Comparison of ENCODE assay signal across 10 cellular contexts in genomic region chr5:103894882-103895281, GRCh38.
DNase-seq lines count a peak whose midpoint lies in the region; ATAC-seq and TF ChIP-seq lines count a peak whose summit lies in the region.
"Had no signal": no experiment of that assay in that cellular context is flagged by ENCODE, and none has a peak within 500 bp of the region (broad histone marks: within the 10 kb centered on the region; RNA-seq: fewer than 3 reads in every experiment).

No MANE protein-coding gene starts in this region.

- intact Hi-C loops in natural killer cell (cut with micrococcal nuclease) = no loop called here

- H3K9me3 Mint-ChIP-seq in activated naive CD8-positive, alpha-beta T cell treated with anti-CD3 and anti-CD28 coated beads for 36 hours = peaks cover 3% of the 10 kb centered on the region
- peaks cover 7 to 14% of the 10 kb centered on the region in 2 donors for H3K9me3 Mint-ChIP-seq in natural killer cell

- no peak overlapping the region for H3K4me3 ChIP-seq in HFF-Myc (replicated peaks; ENCODE audit: low read depth, low read length)

- H3K4me3 Mint-ChIP-seq in activated naive CD8-positive, alpha-beta T cell treated with anti-CD3 and anti-CD28 coated beads for 36 hours = no peak overlapping the region
- no peak overlapping the region for H3K4me3 Mint-ChIP-seq in natural killer cell
- H3K4me3 Mint-ChIP-seq: stimulated activated naive CD8-positive, alpha-beta T cell treated with anti-CD3 and anti-CD28 coated beads, Interleukin-15, Interleukin-2, amounts not matched to agents 100 ng/mL and 50 ng/mL, for 24 hours had no signal

- no peaks in the 10 kb centered on the region for H3K36me3 Mint-ChIP-seq in activated naive CD8-positive, alpha-beta T cell treated with anti-CD3 and anti-CD28 coated beads for 36 hours
- H3K36me3 Mint-ChIP-seq in natural killer cell = no peaks in the 10 kb centered on the region

- H3K4me1 Mint-ChIP-seq in activated naive CD8-positive, alpha-beta T cell treated with anti-CD3 and anti-CD28 coated beads for 36 hours = no peaks in the 10 kb centered on the region
- H3K4me1 Mint-ChIP-seq in natural killer cell = no peaks in the 10 kb centered on the region

- DNase-seq in A172 (ENCODE audit: low spot score) (peak; percentile 62), HFF-Myc (ENCODE audit: extremely low read depth, low read depth) (peak; percentile 9), amygdala (lab: John Stamatoyannopoulos, UW) (peak in 33 of 56 donors; percentile 1 to 68 (median 29)), iris pigment epithelial cell (ENCODE audit: low read depth) (peak; percentile 3), natural killer cell (no peak)
- DNase-seq in activated naive CD8-positive, alpha-beta T cell treated with anti-CD3 and anti-CD28 coated beads for 36 hours = no peak
- DNase-seq: ACHN had no signal

- H3K27me3 Mint-ChIP-seq in activated naive CD8-positive, alpha-beta T cell treated with anti-CD3 and anti-CD28 coated beads for 36 hours = no peaks in the 10 kb centered on the region
- no peaks in the 10 kb centered on the region for H3K27me3 Mint-ChIP-seq in natural killer cell (ENCODE audit: low read depth in 2 of 2)
- H3K27me3 Mint-ChIP-seq: stimulated activated naive CD8-positive, alpha-beta T cell treated with anti-CD3 and anti-CD28 coated beads, Interleukin-15, Interleukin-2, amounts not matched to agents 100 ng/mL and 50 ng/mL, for 24 hours had no signal

- TF ChIP-seq CTCF in HFF-Myc (IDR thresholded peaks at IDR 0.05; ENCODE audit: low read depth, low read length, missing control alignments) = no peak
- TF ChIP-seq CTCF in natural killer cell (IDR thresholded peaks at IDR 0.05) = no peak

- H3K27ac Mint-ChIP-seq in activated naive CD8-positive, alpha-beta T cell treated with anti-CD3 and anti-CD28 coated beads for 36 hours = no peak overlapping the region
- H3K27ac Mint-ChIP-seq in natural killer cell = no peak overlapping the region
- H3K27ac Mint-ChIP-seq: stimulated activated naive CD8-positive, alpha-beta T cell treated with anti-CD3 and anti-CD28 coated beads, Interleukin-15, Interleukin-2, amounts not matched to agents 100 ng/mL and 50 ng/mL, for 24 hours had no signal

- ATAC-seq in GM19455 (IDR thresholded peaks at IDR 0.05; ENCODE audit: unreplicated experiment) (no peak), HG02870 (IDR thresholded peaks at IDR 0.05; ENCODE audit: unreplicated experiment) (no peak), natural killer cell (no peak)

Comparison
In these comparisons a context has a peak if more than half of its experiments do, and no peak if none do; other contexts are left out.
1. DNase-seq: peak in A172 (single experiment), HFF-Myc (single experiment), amygdala (33 of 56) and iris pigment epithelial cell (single experiment); none in activated naive CD8-positive, alpha-beta T cell treated with anti-CD3 and anti-CD28 coated beads for 36 hours (single experiment) and natural killer cell (single experiment).